ENCODE assay signal across 27 cellular contexts in the genomic region with DNA sequence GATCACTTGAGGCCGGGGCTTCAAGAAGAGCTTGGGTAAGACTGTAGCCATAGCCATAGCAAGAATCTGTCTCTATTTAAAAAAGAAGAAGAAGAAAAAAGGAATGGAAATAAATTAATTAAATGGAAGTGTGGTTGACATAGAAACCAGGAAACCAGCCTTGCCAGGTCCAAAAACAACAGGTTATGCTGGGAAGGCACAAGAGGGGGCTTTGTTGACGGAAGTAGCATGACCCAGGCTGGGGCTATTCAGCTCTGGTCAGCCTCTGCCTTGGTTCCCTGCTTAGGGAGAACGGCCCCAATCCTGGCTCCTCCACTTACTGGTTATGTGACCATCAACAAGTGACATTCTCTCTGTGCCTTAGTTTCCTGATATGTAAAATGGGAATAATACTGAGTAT. TPM values are rescaled to one million over a fixed set of nuclear protein-coding genes. Genes with fewer than 3 reads are reported as not detected.
DNase-seq lines count a peak whose midpoint lies in the region; ATAC-seq, FAIRE-seq and TF ChIP-seq lines count a peak whose summit lies in the region.
"Had no signal": no experiment of that assay in that cellular context is flagged by ENCODE, and none has a peak within 500 bp of the region (broad histone marks: within the 10 kb centered on the region; RNA-seq: fewer than 3 reads in every experiment).

No MANE protein-coding gene starts in this region.

- CTCF ChIA-PET in activated CD8-positive, alpha-beta memory T cell treated with anti-CD3 and anti-CD28 coated beads, Interleukin-2, amount 10 ng/mL, durations not matched to agents 7 days and 5 days (lab: Charles Lee): interaction anchor here (1.0 to 2.5 kb wide), 3 partner anchors 14 to 86 kb away, joined by 4 to 10 read pairs (median 5); no protein-coding TSS in a partner anchor
- CTCF ChIA-PET in CD4-positive, alpha-beta T cell (lab: Charles Lee): interaction anchor here (1.4 kb wide), 1 partner anchor 16 kb away, joined by 3 read pairs; no protein-coding TSS in a partner anchor

- ATAC-seq in activated CD8-positive, alpha-beta memory T cell treated with anti-CD3 and anti-CD28 coated beads, Interleukin-2, amount 10 ng/mL, durations not matched to agents 7 days and 5 days: no peak
- no peak for ATAC-seq in CD4-positive, alpha-beta T cell (ENCODE audit: poor library complexity)
- ATAC-seq in T-helper 17 cell: no peak
- ATAC-seq in GM21515 (IDR thresholded peaks at IDR 0.05; ENCODE audit: unreplicated experiment): no peak
- ATAC-seq: CD8-positive, alpha-beta T cell had no signal

- H3K4me1 Mint-ChIP-seq in activated CD8-positive, alpha-beta memory T cell treated with anti-CD3 and anti-CD28 coated beads, Interleukin-2, amount 10 ng/mL, durations not matched to agents 7 days and 5 days: peaks cover 67% of the 10 kb centered on the region
- peaks cover 80% of the 10 kb centered on the region for H3K4me1 Mint-ChIP-seq in CD4-positive, alpha-beta T cell (ENCODE audit: low read depth)
- peaks cover 51% of the 10 kb centered on the region for H3K4me1 Mint-ChIP-seq in T-helper 17 cell

- H3K27ac ChIP-seq in CD4-positive, alpha-beta T cell (ENCODE audit: low read depth, low read length): no peak overlapping the region
- H3K27ac ChIP-seq in esophagus squamous epithelium (peak overlapping the region; percentile 61 to 82 (median 76)), ascending aorta (no peak overlapping the region), kidney (ENCODE audit: low read depth in 2 of 2, low read length in 2 of 2) (no peak overlapping the region)
- H3K27ac ChIP-seq: ovary, thoracic aorta, WERI-Rb-1 had no signal

- H3K27ac Mint-ChIP-seq in activated CD8-positive, alpha-beta memory T cell treated with anti-CD3 and anti-CD28 coated beads, Interleukin-2, amount 10 ng/mL, durations not matched to agents 7 days and 5 days: peak overlapping the region; percentile 19
- peak overlapping the region; percentile 37 for H3K27ac Mint-ChIP-seq in CD4-positive, alpha-beta T cell
- peak overlapping the region; percentile 32 for H3K27ac Mint-ChIP-seq in T-helper 17 cell
- H3K27ac Mint-ChIP-seq: CD8-positive, alpha-beta T cell; stimulated activated naive CD8-positive, alpha-beta T cell treated with anti-CD3 and anti-CD28 coated beads, Interleukin-15, Interleukin-2, amounts not matched to agents 100 ng/mL and 50 ng/mL, for 24 hours had no signal

- no peaks in the 10 kb centered on the region for H3K36me3 Mint-ChIP-seq in activated CD8-positive, alpha-beta memory T cell treated with anti-CD3 and anti-CD28 coated beads, Interleukin-2, amount 10 ng/mL, durations not matched to agents 7 days and 5 days
- no peaks in the 10 kb centered on the region for H3K36me3 Mint-ChIP-seq in CD4-positive, alpha-beta T cell (ENCODE audit: low read depth)
- no peaks in the 10 kb centered on the region for H3K36me3 Mint-ChIP-seq in T-helper 17 cell (ENCODE audit: low read depth)
- H3K36me3 Mint-ChIP-seq: brain; CD8-positive, alpha-beta T cell; IgD-negative memory B cell had no signal

- no peak for FAIRE-seq in kidney (lab: Jason Lieb, UNC)
- FAIRE-seq: small intestine, urothelium cell line had no signal

- no peaks in the 10 kb centered on the region for H3K36me3 ChIP-seq in esophagus squamous epithelium
- no peaks in the 10 kb centered on the region for H3K36me3 ChIP-seq in ascending aorta
- H3K36me3 ChIP-seq in kidney (ENCODE audit: control insufficient read depth in 1 of 2, insufficient read depth in 2 of 2, low read length in 2 of 2): no peaks in the 10 kb centered on the region
- H3K36me3 ChIP-seq: ovary, thoracic aorta, WERI-Rb-1 had no signal

- H3K4me3 ChIP-seq in esophagus squamous epithelium: no peak overlapping the region
- no peak overlapping the region for H3K4me3 ChIP-seq in ascending aorta
- no peak overlapping the region for H3K4me3 ChIP-seq in kidney (ENCODE audit: low read length in 2 of 2)
- H3K4me3 ChIP-seq: ovary, thoracic aorta had no signal

- no peak for DNase-seq in activated CD8-positive, alpha-beta memory T cell treated with anti-CD3 and anti-CD28 coated beads, Interleukin-2, amount 10 ng/mL, durations not matched to agents 7 days and 5 days
- DNase-seq in activated CD8-positive, alpha-beta memory T cell treated with anti-CD3 and anti-CD28 coated beads, Interleukin-2, amount 50 U/mL, for 48 hours: no peak
- DNase-seq in CD4-positive, alpha-beta T cell: no peak
- DNase-seq in T-helper 17 cell (no peak), esophagus squamous epithelium (lab: John Stamatoyannopoulos, UW) (no peak), ascending aorta (ENCODE audit: low spot score in 2 of 2) (no peak), kidney (no peak)
- DNase-seq: activated CD4-positive, alpha-beta T cell treated with anti-CD3 and anti-CD28 coated beads, Interleukin-2, amount 50 U/mL, for 1 hour; activated CD8-positive, alpha-beta memory T cell treated with anti-CD3 and anti-CD28 coated beads, Interleukin-2, amount 50 U/mL, for 4 hours; activated effector memory CD4-positive, alpha-beta T cell treated with anti-CD3 and anti-CD28 coated beads, Interleukin-2, amount 50 U/mL, for 16 hours; AML-193; CD8-positive, alpha-beta T cell; hippocampal formation; NCI-H146; NCI-H226; NCI-H526 treated with DMSO at 0.1 percent for 48 hours; ovary; retina; SHP77 treated with DMSO at 0.1 percent for 48 hours had no signal

- H3K27me3 ChIP-seq in CD4-positive, alpha-beta T cell (ENCODE audit: control insufficient read depth, insufficient read depth, low read length): no peaks in the 10 kb centered on the region
- peaks cover 0 to 2% (median 0%) of the 10 kb centered on the region in 4 donors for H3K27me3 ChIP-seq in esophagus squamous epithelium
- H3K27me3 ChIP-seq in ascending aorta: no peaks in the 10 kb centered on the region
- H3K27me3 ChIP-seq: ovary had no signal

- no peaks in the 10 kb centered on the region for H3K27me3 Mint-ChIP-seq in activated CD8-positive, alpha-beta memory T cell treated with anti-CD3 and anti-CD28 coated beads, Interleukin-2, amount 10 ng/mL, durations not matched to agents 7 days and 5 days
- H3K27me3 Mint-ChIP-seq in CD4-positive, alpha-beta T cell: no peaks in the 10 kb centered on the region
- no peaks in the 10 kb centered on the region for H3K27me3 Mint-ChIP-seq in T-helper 17 cell

- intact Hi-C loops in CD4-positive, alpha-beta T cell (cut with DNase I, micrococcal nuclease): no loop called here
- intact Hi-C loops in esophagus squamous epithelium (cut with DNase I) (no loop called here), ascending aorta (cut with DNase I) (no loop called here), kidney (cut with DNase I) (no loop called here)

- peaks cover 37 to 73% (median 37%) of the 10 kb centered on the region in 3 donors for H3K4me1 ChIP-seq in esophagus squamous epithelium
- no peaks in the 10 kb centered on the region for H3K4me1 ChIP-seq in ascending aorta
- H3K4me1 ChIP-seq in kidney (ENCODE audit: control insufficient read depth in 1 of 2, insufficient read depth in 1 of 2, low read depth in 1 of 2, low read length in 2 of 2): peaks cover 0 to 2% of the 10 kb centered on the region in 2 donors

- 68 to 69% methylated on average over 3 of the region's 3 CpGs for WGBS in esophagus squamous epithelium, 2 donors

- H3K9ac ChIP-seq in kidney (ENCODE audit: low read length in 2 of 2): no peak overlapping the region

- H3K4me3 Mint-ChIP-seq in activated CD8-positive, alpha-beta memory T cell treated with anti-CD3 and anti-CD28 coated beads, Interleukin-2, amount 10 ng/mL, durations not matched to agents 7 days and 5 days: no peak overlapping the region
- H3K4me3 Mint-ChIP-seq in CD4-positive, alpha-beta T cell: no peak overlapping the region
- H3K4me3 Mint-ChIP-seq in T-helper 17 cell: no peak overlapping the region
- H3K4me3 Mint-ChIP-seq: brain; CD8-positive, alpha-beta T cell; IgD-negative memory B cell; stimulated activated naive CD8-positive, alpha-beta T cell treated with anti-CD3 and anti-CD28 coated beads, Interleukin-15, Interleukin-2, amounts not matched to agents 100 ng/mL and 50 ng/mL, for 24 hours had no signal

- TF ChIP-seq POLR2A in esophagus squamous epithelium (IDR thresholded peaks at IDR 0.05): no peak

- POLR2A ChIA-PET in CD4-positive, alpha-beta T cell (lab: Charles Lee): interaction anchor here (0.6 to 11.0 kb wide), 2 partner anchors 9 to 16 kb away, joined by 3 to 178 read pairs; a partner anchor contains a TSS

- no peaks in the 10 kb centered on the region for H3K9me3 ChIP-seq in CD4-positive, alpha-beta T cell (ENCODE audit: control insufficient read depth, low read length)
- no peaks in the 10 kb centered on the region for H3K9me3 ChIP-seq in T-helper 17 cell (ENCODE audit: control insufficient read depth, low read length, poor library complexity, severe bottlenecking)
- H3K9me3 ChIP-seq in esophagus squamous epithelium: no peaks in the 10 kb centered on the region
- H3K9me3 ChIP-seq in ascending aorta: no peaks in the 10 kb centered on the region
- H3K9me3 ChIP-seq in kidney (ENCODE audit: control insufficient read depth in 1 of 2, low read length in 2 of 2): no peaks in the 10 kb centered on the region
- H3K9me3 ChIP-seq: ovary, thoracic aorta had no signal

- no peaks in the 10 kb centered on the region for H3K9me3 Mint-ChIP-seq in activated CD8-positive, alpha-beta memory T cell treated with anti-CD3 and anti-CD28 coated beads, Interleukin-2, amount 10 ng/mL, durations not matched to agents 7 days and 5 days (ENCODE audit: low read depth)
- H3K9me3 Mint-ChIP-seq in CD4-positive, alpha-beta T cell: no peaks in the 10 kb centered on the region
- H3K9me3 Mint-ChIP-seq: IgD-negative memory B cell; stimulated activated naive CD8-positive, alpha-beta T cell treated with anti-CD3 and anti-CD28 coated beads, Interleukin-15, Interleukin-2, amounts not matched to agents 100 ng/mL and 50 ng/mL, for 24 hours had no signal

- TF ChIP-seq CTCF in CD4-positive, alpha-beta T cell (IDR thresholded peaks at IDR 0.05): no peak
- TF ChIP-seq CTCF in esophagus squamous epithelium (IDR thresholded peaks at IDR 0.05) (no peak), ascending aorta (IDR thresholded peaks at IDR 0.05) (no peak), kidney (IDR thresholded peaks at IDR 0.05; ENCODE audit: borderline replicate concordance, extremely low read depth, insufficient read depth) (no peak)

RNA-seq across cellular contexts. Expression of a gene that starts 14.4 kb away (rescaled TPM):
- total RNA-seq in activated CD8-positive, alpha-beta memory T cell treated with anti-CD3 and anti-CD28 coated beads, Interleukin-2, amount 10 ng/mL, durations not matched to agents 7 days and 5 days: 10 to 100 TPM; 44.5 to 48.0 TPM
- 1 to 10 TPM; 2.8 to 2.9 TPM for total RNA-seq in CD4-positive, alpha-beta T cell
- total RNA-seq in T-helper 17 cell (10 to 100 TPM in 1 of 2 donors, 1 to 10 TPM in 1; 7.6 to 12.4 TPM), esophagus squamous epithelium (10 to 100 TPM in 2 of 4 donors, 1 to 10 TPM in 2; 4.0 to 17.5 (median 10.2) TPM), ascending aorta (not detected), kidney (1.7 TPM)
- polyA plus RNA-seq in kidney (ENCODE audit: insufficient read depth, low read depth, low replicate concordance): 0.82 TPM

Comparison
In these comparisons a context has a peak if more than half of its experiments do, and no peak if none do; other contexts are left out.
1. H3K27ac ChIP-seq: peak in esophagus squamous epithelium (4 of 4); none in CD4-positive, alpha-beta T cell (single experiment), ascending aorta (0 of 2) and kidney (0 of 2).
2. Peak in every context shown above with its lines, with median percentiles within 50 percentile points of each other: H3K27ac Mint-ChIP-seq.